In genomic region chr3:123853686-123854372, GRCh38 we compare ENCODE assay signal across 22 cellular contexts. TPM values are rescaled to one million over a fixed set of nuclear protein-coding genes. Genes with fewer than 3 reads are reported as not detected.
DNase-seq lines count a peak whose midpoint lies in the region; ATAC-seq, FAIRE-seq and TF ChIP-seq lines count a peak whose summit lies in the region.
"Had no signal": no experiment of that assay in that cellular context is flagged by ENCODE, and none has a peak within 500 bp of the region (broad histone marks: within the 10 kb centered on the region; RNA-seq: fewer than 3 reads in every experiment).

No MANE protein-coding gene starts in this region.

- no peak overlapping the region for H2AFZ ChIP-seq in astrocyte (ENCODE audit: low read depth, low read length)
- H2AFZ ChIP-seq: GM23338 had no signal

- no peaks in the 10 kb centered on the region for H3K27me3 ChIP-seq in astrocyte (ENCODE audit: insufficient read depth, low read length)
- H3K27me3 ChIP-seq: BLaER1 had no signal

- peaks cover 44% of the 10 kb centered on the region for H3K79me2 ChIP-seq in astrocyte (ENCODE audit: insufficient read depth, low read length)

- peaks cover 88% of the 10 kb centered on the region for H3K36me3 Mint-ChIP-seq in HFFc6 (ENCODE audit: low read depth)
- peaks cover 11% of the 10 kb centered on the region for H3K36me3 Mint-ChIP-seq in astrocyte (ENCODE audit: low read depth, unreplicated experiment)
- H3K36me3 Mint-ChIP-seq: CD14-positive monocyte; CD8-positive, alpha-beta T cell had no signal

- H3K27ac Mint-ChIP-seq in HFFc6 = peak overlapping the region; percentile 42; the same call in 1 of the 2 replicates
- no peak overlapping the region for H3K27ac Mint-ChIP-seq in astrocyte (ENCODE audit: unreplicated experiment)
- H3K27ac Mint-ChIP-seq: CD14-positive monocyte; CD8-positive, alpha-beta T cell; GM23338 had no signal

- H3K4me1 Mint-ChIP-seq in HFFc6 (ENCODE audit: low read depth) (peaks cover 31% of the 10 kb centered on the region), astrocyte (ENCODE audit: low read depth, unreplicated experiment) (peaks cover 3% of the 10 kb centered on the region)
- H3K4me1 Mint-ChIP-seq: CD14-positive monocyte, GM23338 had no signal

- no peak overlapping the region for H3K9ac ChIP-seq in astrocyte (ENCODE audit: low read length)
- H3K9ac ChIP-seq: BLaER1 had no signal

- H3K27ac ChIP-seq in astrocyte (ENCODE audit: low read depth, low read length) = no peak overlapping the region
- H3K27ac ChIP-seq: 22Rv1, A549, BLaER1, HL-60 had no signal

- H3K4me3 Mint-ChIP-seq in HFFc6 (peak overlapping the region; percentile 37; the same call in 1 of the 2 replicates), astrocyte (ENCODE audit: unreplicated experiment) (no peak overlapping the region)
- H3K4me3 Mint-ChIP-seq: CD14-positive monocyte; CD8-positive, alpha-beta T cell; GM23338 had no signal

- peaks cover 7% of the 10 kb centered on the region for H3K9me3 ChIP-seq in astrocyte (ENCODE audit: insufficient read depth, low read depth, low read length)

- ATAC-seq in left lobe of liver = peak; percentile 59
- ATAC-seq: A549; CD8-positive, alpha-beta T cell; GM23338; K562 had no signal

- H3K4me3 ChIP-seq in AG10803 (ENCODE audit: low read length) (no peak overlapping the region), astrocyte (ENCODE audit: insufficient read depth, low read depth, low read length) (no peak overlapping the region)
- H3K4me3 ChIP-seq: A549, BLaER1, GM23338, K562 had no signal

- TF ChIP-seq CTCF in AG10803 (conservative IDR thresholded peaks at IDR 0.05; ENCODE audit: low read length) = no peak
- TF ChIP-seq CTCF in HFFc6 (IDR thresholded peaks at IDR 0.05) = no peak
- TF ChIP-seq CTCF in astrocyte (IDR thresholded peaks at IDR 0.05; ENCODE audit: insufficient read depth, low read depth, low read length) = no peak

- H3K27me3 Mint-ChIP-seq in HFFc6 (ENCODE audit: insufficient read depth) (peaks cover 4% of the 10 kb centered on the region), astrocyte (ENCODE audit: low read depth, unreplicated experiment) (no peaks in the 10 kb centered on the region)

- peaks cover 5% of the 10 kb centered on the region for H4K20me1 ChIP-seq in astrocyte (ENCODE audit: insufficient read depth, low read length)
- H4K20me1 ChIP-seq: BLaER1 had no signal

- H3K36me3 ChIP-seq in astrocyte (ENCODE audit: insufficient read depth, low read length) = no peaks in the 10 kb centered on the region

- no peak overlapping the region for H3K4me2 ChIP-seq in astrocyte (ENCODE audit: low read length)
- H3K4me2 ChIP-seq: A549, BLaER1, GM23338 had no signal

- H3K4me1 ChIP-seq in astrocyte (ENCODE audit: insufficient read depth, low read length) = no peaks in the 10 kb centered on the region
- H3K4me1 ChIP-seq: A549 had no signal

- peak; percentile 50 for DNase-seq in AG10803 (ENCODE audit: low read depth)
- no peak for DNase-seq in HFFc6
- no peak for DNase-seq in astrocyte (ENCODE audit: low read depth)
- DNase-seq in left lobe of liver (ENCODE audit: low spot score) = no peak
- no peak for DNase-seq in NK-92 (lab: John Stamatoyannopoulos, UW; ENCODE audit: unreplicated experiment)
- no peak for DNase-seq in NAMALWA (ENCODE audit: low spot score)
- no peak for DNase-seq in T-helper 1 cell
- DNase-seq: Calu3; CD8-positive, alpha-beta T cell; DMS79 treated with DMSO at 0.1 percent for 48 hours; EL; HCEC 1CT had no signal

- H3K9me3 Mint-ChIP-seq in HFFc6 = peaks cover 56% of the 10 kb centered on the region
- H3K9me3 Mint-ChIP-seq in astrocyte (ENCODE audit: unreplicated experiment) = peaks cover 23% of the 10 kb centered on the region

- peak; percentile 5 for FAIRE-seq in astrocyte (lab: Jason Lieb, UNC)
- FAIRE-seq: A549, GM12891, H54, K562 had no signal

RNA-seq across cellular contexts. Expression of gene MYLK, which starts 30.3 kb away (rescaled TPM):
- total RNA-seq in HFFc6 (2021; fragmentation: NEBNext Ultra II Directional; extraction: Animal tissue kit (Norgen Biotek cat#: 25700)) = 100 to 1,000 TPM; 296 to 431 (median 335) TPM
- 50.5 and 53.6 TPM in 2 replicates for total RNA-seq in astrocyte
- 144 TPM for total RNA-seq in left lobe of liver
- total RNA-seq: CD8-positive, alpha-beta T cell; G401 had no signal
